In the genomic region with DNA sequence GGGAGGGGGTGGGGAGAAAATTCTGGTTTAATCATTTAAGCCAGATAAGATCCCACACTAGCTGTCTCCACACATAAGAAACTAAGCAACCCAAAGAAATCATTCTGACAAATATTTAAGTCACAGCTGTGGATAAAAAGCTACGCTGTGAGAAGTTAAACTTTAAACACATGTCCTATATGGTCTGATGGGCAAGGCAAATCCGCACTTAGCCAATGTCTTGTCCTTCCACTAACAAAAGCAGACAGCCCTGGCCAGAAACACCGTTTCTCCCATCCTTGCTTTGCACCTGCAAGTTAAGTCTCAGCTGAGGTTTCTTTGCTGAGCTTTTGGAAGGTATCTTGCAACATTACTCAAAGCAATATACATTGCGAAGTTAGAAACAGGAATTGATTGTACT, we compare ENCODE assay signal across 8 cellular contexts.
A peak's percentile ranks its signal among the peaks of the same experiment; 100 is the strongest.
DNase-seq lines count a peak whose midpoint lies in the region; ATAC-seq and TF ChIP-seq lines count a peak whose summit lies in the region.

No MANE protein-coding gene starts in this region.

- no peaks in the 10 kb centered on the region for H3K9me3 ChIP-seq in AG04450 (ENCODE audit: control insufficient read depth, insufficient read depth, low read length)

- peaks cover 47% of the 10 kb centered on the region for H3K4me1 Mint-ChIP-seq in activated naive CD8-positive, alpha-beta T cell treated with anti-CD3 and anti-CD28 coated beads for 36 hours
- peaks cover 78% of the 10 kb centered on the region for H3K4me1 Mint-ChIP-seq in mesothelial cell of epicardium

- ATAC-seq in GM21367 (IDR thresholded peaks at IDR 0.05; ENCODE audit: unreplicated experiment), result no peak

- no peaks in the 10 kb centered on the region for H3K27me3 Mint-ChIP-seq in activated naive CD8-positive, alpha-beta T cell treated with anti-CD3 and anti-CD28 coated beads for 36 hours
- no peaks in the 10 kb centered on the region for H3K27me3 Mint-ChIP-seq in mesothelial cell of epicardium (ENCODE audit: low read depth)

- H3K27me3 ChIP-seq in AG04450 (ENCODE audit: control insufficient read depth, insufficient read depth, low read length), result no peaks in the 10 kb centered on the region

- TF ChIP-seq CTCF in AG04450 (IDR thresholded peaks at IDR 0.05; ENCODE audit: low read depth, low read length), result no peak
- no peak for TF ChIP-seq CTCF in GM20000 (IDR thresholded peaks at IDR 0.05; ENCODE audit: extremely low read depth, missing control alignments)
- no peak for TF ChIP-seq CTCF in mesothelial cell of epicardium (IDR thresholded peaks at IDR 0.05; ENCODE audit: unreplicated experiment)

- H3K36me3 Mint-ChIP-seq in activated naive CD8-positive, alpha-beta T cell treated with anti-CD3 and anti-CD28 coated beads for 36 hours, result peaks cover 72% of the 10 kb centered on the region
- no peaks in the 10 kb centered on the region for H3K36me3 Mint-ChIP-seq in mesothelial cell of epicardium

- H3K27ac Mint-ChIP-seq in activated naive CD8-positive, alpha-beta T cell treated with anti-CD3 and anti-CD28 coated beads for 36 hours, result peak overlapping the region; percentile 99
- H3K27ac Mint-ChIP-seq in mesothelial cell of epicardium, result no peak overlapping the region

- no peak overlapping the region for H3K27ac ChIP-seq in AG04450 (ENCODE audit: low read depth, low read length)

- POLR2A ChIA-PET in AG04450 (lab: Yijun Ruan, JAX), result interaction anchor here (1.7 kb wide), 1 partner anchor 10 kb away, joined by 8 read pairs; no protein-coding TSS in a partner anchor

- CTCF ChIA-PET in AG04450 (lab: Charles Lee), result interaction anchor here (0.7 to 6.2 kb wide), 8 partner anchors 61 to 361 kb away, joined by 3 to 45 read pairs (median 4); no protein-coding TSS in a partner anchor

- peak overlapping the region; percentile 97 for H3K4me3 Mint-ChIP-seq in activated naive CD8-positive, alpha-beta T cell treated with anti-CD3 and anti-CD28 coated beads for 36 hours
- H3K4me3 Mint-ChIP-seq in mesothelial cell of epicardium, result peak overlapping the region; percentile 35

- peak overlapping the region; percentile 86 for H3K4me3 ChIP-seq in AG04450 (ENCODE audit: low read depth, low read length)

- H3K9me3 Mint-ChIP-seq in activated naive CD8-positive, alpha-beta T cell treated with anti-CD3 and anti-CD28 coated beads for 36 hours, result no peaks in the 10 kb centered on the region
- H3K9me3 Mint-ChIP-seq in mesothelial cell of epicardium, result no peaks in the 10 kb centered on the region

- no peak for DNase-seq in AG04450 (ENCODE audit: low read depth, low spot score)
- DNase-seq in GM20000 (ENCODE audit: low spot score), result peak; percentile 33
- DNase-seq in activated naive CD8-positive, alpha-beta T cell treated with anti-CD3 and anti-CD28 coated beads for 36 hours, result no peak
- no peak for DNase-seq in mesothelial cell of epicardium (ENCODE audit: low spot score in 2 of 2, unreplicated experiment in 2 of 2)
- no peak for DNase-seq in stimulated activated CD4-positive, alpha-beta T cell treated with anti-CD3 and anti-CD28 coated beads, Interleukin-4, amount 100 ng/mL, for 24 hours
- DNase-seq in cerebellar nuclear complex (lab: John Stamatoyannopoulos, UW), result no peak
- DNase-seq in NCI-H146 treated with DMSO at 0.1 percent for 48 hours (lab: John Stamatoyannopoulos, UW; ENCODE audit: unreplicated experiment), result no peak
